Comparison of ENCODE assay signal across 8 cellular contexts in genomic region chr5:14872070-14872989, GRCh38.
A peak's percentile ranks its signal among the peaks of the same experiment; 100 is the strongest.
DNase-seq lines count a peak whose midpoint lies in the region; ATAC-seq lines count a peak whose summit lies in the region.

No MANE protein-coding gene starts in this region.

- peak; percentile 30 for ATAC-seq in GM21737 (IDR thresholded peaks at IDR 0.05; ENCODE audit: unreplicated experiment)

- no peaks in the 10 kb centered on the region for H3K36me3 ChIP-seq in KOPT-K1 (ENCODE audit: insufficient read depth, low read length)

- DNase-seq in ELR (ENCODE audit: low read depth): peak; percentile 64
- peak; percentile 19 to 36 (median 28) for DNase-seq in activated CD4-positive, CD25-positive, alpha-beta regulatory T cell (lab: John Stamatoyannopoulos, UW)
- peak; percentile 64 for DNase-seq in cerebellar cortex (ENCODE audit: low spot score)
- peak; percentile 43 for DNase-seq in kidney tubule cell (ENCODE audit: low spot score)
- peak; percentile 28 to 41 for DNase-seq in stimulated activated CD4-positive, alpha-beta T cell treated with anti-CD3 and anti-CD28 coated beads, Interleukin-1b, Interleukin-23, amount 100 ng/mL, for 4 hours (ENCODE audit: low read depth in 2 of 2)
- DNase-seq in NCI-H2107 (lab: John Stamatoyannopoulos, UW): no peak

- no peaks in the 10 kb centered on the region for H3K9me3 ChIP-seq in KOPT-K1 (ENCODE audit: insufficient read depth, low read length, poor library complexity, severe bottlenecking)

- H3K27ac ChIP-seq in KOPT-K1 (ENCODE audit: low read depth, low read length, poor library complexity, severe bottlenecking): peak overlapping the region; percentile 60
